In the genomic region with DNA sequence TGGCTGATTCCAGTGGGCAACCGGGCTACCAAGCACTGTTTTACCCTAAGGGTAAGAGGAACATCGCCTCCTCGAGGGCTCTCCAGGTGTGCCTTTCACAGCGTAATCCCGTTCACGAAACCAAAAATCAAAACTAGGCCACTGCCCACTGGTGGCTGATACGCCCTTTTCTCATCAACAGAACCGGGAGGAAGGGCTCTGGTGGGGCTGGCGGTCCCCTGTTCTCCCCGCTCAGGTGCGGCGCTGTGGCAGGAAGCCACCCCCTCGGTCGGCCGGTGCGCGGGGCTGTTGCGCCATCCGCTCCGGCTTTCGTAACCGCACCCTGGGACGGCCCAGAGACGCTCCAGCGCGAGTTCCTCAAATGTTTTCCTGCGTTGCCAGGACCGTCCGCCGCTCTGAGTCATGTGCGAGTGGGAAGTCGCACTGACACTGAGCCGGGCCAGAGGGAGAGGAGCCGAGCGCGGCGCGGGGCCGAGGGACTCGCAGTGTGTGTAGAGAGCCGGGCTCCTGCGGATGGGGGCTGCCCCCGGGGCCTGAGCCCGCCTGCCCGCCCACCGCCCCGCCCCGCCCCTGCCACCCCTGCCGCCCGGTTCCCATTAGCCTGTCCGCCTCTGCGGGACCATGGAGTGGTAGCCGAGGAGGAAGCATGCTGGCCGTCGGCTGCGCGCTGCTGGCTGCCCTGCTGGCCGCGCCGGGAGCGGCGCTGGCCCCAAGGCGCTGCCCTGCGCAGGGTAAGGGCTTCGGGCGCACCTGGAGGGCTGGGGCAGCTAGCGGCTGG, we compare ENCODE assay signal across 1 cellular context.
A peak's percentile ranks its signal among the peaks of the same experiment; 100 is the strongest.
TF ChIP-seq lines count a peak whose summit lies in the region.

Gene IL6R (plus strand): TSS at position 360 of the 778 bp plus-strand sequence. CDS start 287 bp downstream, at position 647.

TF ChIP-seq in HepG2, 621 proteins besides CTCF, POLR2A, EP300 and RAD21 (continued from another document and continues in another):
- TF ChIP-seq, protein P1, sequence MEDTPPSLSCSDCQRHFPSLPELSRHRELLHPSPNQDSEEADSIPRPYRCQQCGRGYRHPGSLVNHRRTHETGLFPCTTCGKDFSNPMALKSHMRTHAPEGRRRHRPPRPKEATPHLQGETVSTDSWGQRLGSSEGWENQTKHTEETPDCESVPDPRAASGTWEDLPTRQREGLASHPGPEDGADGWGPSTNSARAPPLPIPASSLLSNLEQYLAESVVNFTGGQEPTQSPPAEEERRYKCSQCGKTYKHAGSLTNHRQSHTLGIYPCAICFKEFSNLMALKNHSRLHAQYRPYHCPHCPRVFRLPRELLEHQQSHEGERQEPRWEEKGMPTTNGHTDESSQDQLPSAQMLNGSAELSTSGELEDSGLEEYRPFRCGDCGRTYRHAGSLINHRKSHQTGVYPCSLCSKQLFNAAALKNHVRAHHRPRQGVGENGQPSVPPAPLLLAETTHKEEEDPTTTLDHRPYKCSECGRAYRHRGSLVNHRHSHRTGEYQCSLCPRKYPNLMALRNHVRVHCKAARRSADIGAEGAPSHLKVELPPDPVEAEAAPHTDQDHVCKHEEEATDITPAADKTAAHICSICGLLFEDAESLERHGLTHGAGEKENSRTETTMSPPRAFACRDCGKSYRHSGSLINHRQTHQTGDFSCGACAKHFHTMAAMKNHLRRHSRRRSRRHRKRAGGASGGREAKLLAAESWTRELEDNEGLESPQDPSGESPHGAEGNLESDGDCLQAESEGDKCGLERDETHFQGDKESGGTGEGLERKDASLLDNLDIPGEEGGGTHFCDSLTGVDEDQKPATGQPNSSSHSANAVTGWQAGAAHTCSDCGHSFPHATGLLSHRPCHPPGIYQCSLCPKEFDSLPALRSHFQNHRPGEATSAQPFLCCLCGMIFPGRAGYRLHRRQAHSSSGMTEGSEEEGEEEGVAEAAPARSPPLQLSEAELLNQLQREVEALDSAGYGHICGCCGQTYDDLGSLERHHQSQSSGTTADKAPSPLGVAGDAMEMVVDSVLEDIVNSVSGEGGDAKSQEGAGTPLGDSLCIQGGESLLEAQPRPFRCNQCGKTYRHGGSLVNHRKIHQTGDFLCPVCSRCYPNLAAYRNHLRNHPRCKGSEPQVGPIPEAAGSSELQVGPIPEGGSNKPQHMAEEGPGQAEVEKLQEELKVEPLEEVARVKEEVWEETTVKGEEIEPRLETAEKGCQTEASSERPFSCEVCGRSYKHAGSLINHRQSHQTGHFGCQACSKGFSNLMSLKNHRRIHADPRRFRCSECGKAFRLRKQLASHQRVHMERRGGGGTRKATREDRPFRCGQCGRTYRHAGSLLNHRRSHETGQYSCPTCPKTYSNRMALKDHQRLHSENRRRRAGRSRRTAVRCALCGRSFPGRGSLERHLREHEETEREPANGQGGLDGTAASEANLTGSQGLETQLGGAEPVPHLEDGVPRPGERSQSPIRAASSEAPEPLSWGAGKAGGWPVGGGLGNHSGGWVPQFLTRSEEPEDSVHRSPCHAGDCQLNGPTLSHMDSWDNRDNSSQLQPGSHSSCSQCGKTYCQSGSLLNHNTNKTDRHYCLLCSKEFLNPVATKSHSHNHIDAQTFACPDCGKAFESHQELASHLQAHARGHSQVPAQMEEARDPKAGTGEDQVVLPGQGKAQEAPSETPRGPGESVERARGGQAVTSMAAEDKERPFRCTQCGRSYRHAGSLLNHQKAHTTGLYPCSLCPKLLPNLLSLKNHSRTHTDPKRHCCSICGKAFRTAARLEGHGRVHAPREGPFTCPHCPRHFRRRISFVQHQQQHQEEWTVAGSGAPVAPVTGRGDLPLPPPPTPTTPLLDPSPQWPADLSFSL (CRISPR knock-in tag; IDR thresholded peaks at IDR 0.05): no peak; the same call in 1 of the 2 replicates
- TF ChIP-seq ZNF776 (CRISPR knock-in tag; IDR thresholded peaks at IDR 0.05) (peak; percentile 54), MTF2 (CRISPR knock-in tag; IDR thresholded peaks at IDR 0.05; ENCODE audit: borderline replicate concordance) (no peak), SNAPC2 (CRISPR knock-in tag; IDR thresholded peaks at IDR 0.05) (0 out of 2 replicates have a peak, but pooled peaks have one; percentile 37), FOXC1 (CRISPR knock-in tag; IDR thresholded peaks at IDR 0.05; ENCODE audit: borderline replicate concordance) (no peak), TBL1XR1 (IDR thresholded peaks at IDR 0.05; ENCODE audit: borderline replicate concordance, low read length, partially characterized antibody) (no peak), ZNF232 (CRISPR knock-in tag; IDR thresholded peaks at IDR 0.05; ENCODE audit: borderline replicate concordance) (0 out of 2 replicates have a peak, but pooled peaks have one; percentile 23), ZUFSP (CRISPR knock-in tag; IDR thresholded peaks at IDR 0.05; ENCODE audit: borderline replicate concordance) (no peak), CENPT (CRISPR knock-in tag; IDR thresholded peaks at IDR 0.05; ENCODE audit: low read depth) (no peak), ELF1 (CRISPR knock-in tag; IDR thresholded peaks at IDR 0.05) (peak; percentile 67), ZNF704 (CRISPR knock-in tag; IDR thresholded peaks at IDR 0.05; ENCODE audit: borderline replicate concordance) (0 out of 2 replicates have a peak, but pooled peaks have one; percentile 7), ZNF17 (CRISPR knock-in tag; IDR thresholded peaks at IDR 0.05) (no peak), PITX1 (CRISPR knock-in tag; IDR thresholded peaks at IDR 0.05) (no peak), HNF4A (CRISPR knock-in tag; IDR thresholded peaks at IDR 0.05) (peak; percentile 32; the same call in 1 of the 2 replicates), ZNF362 (CRISPR knock-in tag; IDR thresholded peaks at IDR 0.05; ENCODE audit: borderline replicate concordance) (no peak), RXRB (CRISPR knock-in tag; IDR thresholded peaks at IDR 0.05; ENCODE audit: borderline replicate concordance) (peak; percentile 53), GATAD2A (CRISPR knock-in tag; IDR thresholded peaks at IDR 0.05) (peak; percentile 87), U2AF2 (IDR thresholded peaks at IDR 0.05; ENCODE audit: low read depth, low read length) (no peak), CBX5 (CRISPR knock-in tag; IDR thresholded peaks at IDR 0.05; ENCODE audit: borderline replicate concordance) (peak; percentile 92; the same call in 1 of the 2 replicates), ZNF556 (CRISPR knock-in tag; IDR thresholded peaks at IDR 0.05; ENCODE audit: borderline replicate concordance) (peak; percentile 87; the same call in 1 of the 2 replicates), DNMT3B (CRISPR knock-in tag; conservative IDR thresholded peaks at IDR 0.05) (no peak), ZNF703 (CRISPR knock-in tag; IDR thresholded peaks at IDR 0.05; ENCODE audit: borderline replicate concordance) (no peak), RCOR2 (CRISPR knock-in tag; IDR thresholded peaks at IDR 0.05) (peak; percentile 49; the same call in 1 of the 2 replicates), SRSF1 (optimal IDR thresholded peaks at IDR 0.05; ENCODE audit: low read depth, low read length) (no peak), NFE2L1 (CRISPR knock-in tag; IDR thresholded peaks at IDR 0.05; ENCODE audit: borderline replicate concordance) (no peak), RFX1 (IDR thresholded peaks at IDR 0.05) (no peak), HOXA3 (CRISPR knock-in tag; IDR thresholded peaks at IDR 0.05) (peak; percentile 72), SUZ12 (IDR thresholded peaks at IDR 0.05; ENCODE audit: low read depth, low read length) (no peak), HDAC1 (CRISPR knock-in tag; IDR thresholded peaks at IDR 0.05) (no peak; the same call in 1 of the 2 replicates), ZNF354B (CRISPR knock-in tag; IDR thresholded peaks at IDR 0.05) (no peak), ATF1 (CRISPR knock-in tag; IDR thresholded peaks at IDR 0.05) (no peak), ATF7 (IDR thresholded peaks at IDR 0.05) (no peak), ATF7 (CRISPR knock-in tag; IDR thresholded peaks at IDR 0.05) (no peak), NFATC3 (CRISPR knock-in tag; IDR thresholded peaks at IDR 0.05) (0 out of 2 replicates have a peak, but pooled peaks have one; percentile 78), HNF4G (IDR thresholded peaks at IDR 0.05; ENCODE audit: borderline replicate concordance, low read depth, low read length) (no peak), HNF4G (CRISPR knock-in tag; IDR thresholded peaks at IDR 0.05; ENCODE audit: borderline replicate concordance, low read depth) (no peak), EZH2 (conservative IDR thresholded peaks at IDR 0.05; ENCODE audit: low read depth, low read length) (no peak), KLF11 (CRISPR knock-in tag; IDR thresholded peaks at IDR 0.05) (no peak), ZNF550 (CRISPR knock-in tag; IDR thresholded peaks at IDR 0.05; ENCODE audit: borderline replicate concordance) (no peak), ZNF160 (CRISPR knock-in tag; IDR thresholded peaks at IDR 0.05) (no peak), HDAC2 (CRISPR knock-in tag; IDR thresholded peaks at IDR 0.05) (peak; percentile 63; the same call in 1 of the 2 replicates)
- TF ChIP-seq, protein P2, sequence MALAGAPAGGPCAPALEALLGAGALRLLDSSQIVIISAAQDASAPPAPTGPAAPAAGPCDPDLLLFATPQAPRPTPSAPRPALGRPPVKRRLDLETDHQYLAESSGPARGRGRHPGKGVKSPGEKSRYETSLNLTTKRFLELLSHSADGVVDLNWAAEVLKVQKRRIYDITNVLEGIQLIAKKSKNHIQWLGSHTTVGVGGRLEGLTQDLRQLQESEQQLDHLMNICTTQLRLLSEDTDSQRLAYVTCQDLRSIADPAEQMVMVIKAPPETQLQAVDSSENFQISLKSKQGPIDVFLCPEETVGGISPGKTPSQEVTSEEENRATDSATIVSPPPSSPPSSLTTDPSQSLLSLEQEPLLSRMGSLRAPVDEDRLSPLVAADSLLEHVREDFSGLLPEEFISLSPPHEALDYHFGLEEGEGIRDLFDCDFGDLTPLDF (CRISPR knock-in tag; IDR thresholded peaks at IDR 0.05): no peak
- TF ChIP-seq, protein P3, sequence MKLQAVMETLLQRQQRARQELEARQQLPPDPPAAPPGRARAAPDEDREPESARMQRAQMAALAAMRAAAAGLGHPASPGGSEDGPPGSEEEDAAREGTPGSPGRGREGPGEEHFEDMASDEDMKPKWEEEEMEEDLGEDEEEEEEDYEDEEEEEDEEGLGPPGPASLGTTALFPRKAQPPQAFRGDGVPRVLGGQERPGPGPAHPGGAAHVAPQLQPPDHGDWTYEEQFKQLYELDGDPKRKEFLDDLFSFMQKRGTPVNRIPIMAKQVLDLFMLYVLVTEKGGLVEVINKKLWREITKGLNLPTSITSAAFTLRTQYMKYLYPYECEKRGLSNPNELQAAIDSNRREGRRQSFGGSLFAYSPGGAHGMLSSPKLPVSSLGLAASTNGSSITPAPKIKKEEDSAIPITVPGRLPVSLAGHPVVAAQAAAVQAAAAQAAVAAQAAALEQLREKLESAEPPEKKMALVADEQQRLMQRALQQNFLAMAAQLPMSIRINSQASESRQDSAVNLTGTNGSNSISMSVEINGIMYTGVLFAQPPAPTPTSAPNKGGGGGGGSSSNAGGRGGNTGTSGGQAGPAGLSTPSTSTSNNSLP (IDR thresholded peaks at IDR 0.05; ENCODE audit: low read depth, low read length): no peak
- TF ChIP-seq, protein P4, sequence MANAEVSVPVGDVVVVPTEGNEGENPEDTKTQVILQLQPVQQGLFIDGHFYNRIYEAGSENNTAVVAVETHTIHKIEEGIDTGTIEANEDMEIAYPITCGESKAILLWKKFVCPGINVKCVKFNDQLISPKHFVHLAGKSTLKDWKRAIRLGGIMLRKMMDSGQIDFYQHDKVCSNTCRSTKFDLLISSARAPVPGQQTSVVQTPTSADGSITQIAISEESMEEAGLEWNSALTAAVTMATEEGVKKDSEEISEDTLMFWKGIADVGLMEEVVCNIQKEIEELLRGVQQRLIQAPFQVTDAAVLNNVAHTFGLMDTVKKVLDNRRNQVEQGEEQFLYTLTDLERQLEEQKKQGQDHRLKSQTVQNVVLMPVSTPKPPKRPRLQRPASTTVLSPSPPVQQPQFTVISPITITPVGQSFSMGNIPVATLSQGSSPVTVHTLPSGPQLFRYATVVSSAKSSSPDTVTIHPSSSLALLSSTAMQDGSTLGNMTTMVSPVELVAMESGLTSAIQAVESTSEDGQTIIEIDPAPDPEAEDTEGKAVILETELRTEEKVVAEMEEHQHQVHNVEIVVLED (CRISPR knock-in tag; IDR thresholded peaks at IDR 0.05; ENCODE audit: borderline replicate concordance): peak; percentile 36; the same call in 1 of the 2 replicates
- TF ChIP-seq, protein P5, sequence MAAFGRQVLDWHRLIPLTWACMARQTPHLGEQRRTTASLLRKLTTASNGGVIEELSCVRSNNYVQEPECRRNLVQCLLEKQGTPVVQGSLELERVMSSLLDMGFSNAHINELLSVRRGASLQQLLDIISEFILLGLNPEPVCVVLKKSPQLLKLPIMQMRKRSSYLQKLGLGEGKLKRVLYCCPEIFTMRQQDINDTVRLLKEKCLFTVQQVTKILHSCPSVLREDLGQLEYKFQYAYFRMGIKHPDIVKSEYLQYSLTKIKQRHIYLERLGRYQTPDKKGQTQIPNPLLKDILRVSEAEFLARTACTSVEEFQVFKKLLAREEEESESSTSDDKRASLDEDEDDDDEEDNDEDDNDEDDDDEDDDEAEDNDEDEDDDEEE (CRISPR knock-in tag; IDR thresholded peaks at IDR 0.05): no peak
